Comparison of ENCODE assay signal across 19 cellular contexts in the genomic region with DNA sequence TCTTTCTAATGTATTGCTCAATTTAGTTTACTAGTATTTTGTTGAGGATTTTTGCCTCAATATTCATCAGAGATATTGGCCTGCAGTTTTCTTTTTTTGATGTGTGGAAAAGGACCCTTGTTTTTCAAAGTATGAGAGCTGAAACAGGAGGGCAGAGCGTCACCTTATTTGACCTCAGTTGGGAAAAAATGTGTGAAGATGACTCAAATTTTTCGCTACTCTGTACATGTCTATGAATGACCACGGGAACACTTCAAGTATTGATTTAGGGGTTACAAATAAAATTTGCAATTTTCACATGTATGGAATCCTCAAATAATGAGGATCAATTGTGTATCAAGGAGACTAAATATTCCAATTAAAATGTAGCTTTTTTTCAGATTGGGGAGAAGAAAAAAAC.
DNase-seq lines count a peak whose midpoint lies in the region; ATAC-seq, FAIRE-seq and TF ChIP-seq lines count a peak whose summit lies in the region.
"Had no signal": no experiment of that assay in that cellular context is flagged by ENCODE, and none has a peak within 500 bp of the region (broad histone marks: within the 10 kb centered on the region; RNA-seq: fewer than 3 reads in every experiment).

No MANE protein-coding gene starts in this region.

- H3K4me1 ChIP-seq in CD8-positive, alpha-beta T cell (ENCODE audit: insufficient read depth, low read length) = no peaks in the 10 kb centered on the region
- peaks cover 0 to 3% of the 10 kb centered on the region in 2 experiments; a peak in 1 of 5 replicates for H3K4me1 ChIP-seq in K562 (replicated peaks in 1 of 2; ENCODE audit: control insufficient read depth in 2 of 2, insufficient read depth in 2 of 2, low read length in 2 of 2)
- no peaks in the 10 kb centered on the region for H3K4me1 ChIP-seq in tibial nerve
- H3K4me1 ChIP-seq: BLaER1 had no signal

- no peak overlapping the region for H2AFZ ChIP-seq in K562 (ENCODE audit: low read depth, low read length)

- WGBS in K562 (ENCODE audit: insufficient coverage, low coverage, missing lambda C conversion rate) = 74% methylated on average over 3 of the region's 3 CpGs
- 89 to 92% methylated on average over 3 of the region's 3 CpGs for WGBS in tibial nerve, 2 donors

- peaks cover 0 to 1% of the 10 kb centered on the region in 2 donors for H3K36me3 Mint-ChIP-seq in activated T-cell treated with anti-CD3 and anti-CD28 coated beads, Interleukin-2, amount 50 U/mL, for 72 hours (ENCODE audit: insufficient read depth in 2 of 2)
- H3K36me3 Mint-ChIP-seq in activated T-cell treated with anti-CD3 and anti-CD28 coated beads, Interleukin-2, amount 50 U/mL, for 24 hours (ENCODE audit: low read depth) = no peaks in the 10 kb centered on the region
- H3K36me3 Mint-ChIP-seq in CD8-positive, alpha-beta T cell = peaks cover 6% of the 10 kb centered on the region
- no peaks in the 10 kb centered on the region for H3K36me3 Mint-ChIP-seq in natural killer cell treated with Interleukin-12 subunit alpha and Interleukin-12 subunit beta and Interleukin-15 and Interleukin-18, amount 100 ng/mL, for 72 hours

- TF ChIP-seq CTCF in CD8-positive, alpha-beta T cell (IDR thresholded peaks at IDR 0.05) = no peak
- no peak for TF ChIP-seq CTCF in K562 (IDR thresholded peaks at IDR 0.05 in 2 of 3, conservative IDR thresholded peaks at IDR 0.05 in 1 of 3; ENCODE audit: insufficient read depth in 2 of 3, low read depth in 1 of 3, low read length in 3 of 3)
- TF ChIP-seq CTCF in tibial nerve (IDR thresholded peaks at IDR 0.05) = no peak

- H3K27ac Mint-ChIP-seq in activated T-cell treated with anti-CD3 and anti-CD28 coated beads, Interleukin-2, amount 50 U/mL, for 72 hours = peak overlapping the region; percentile 56
- no peak overlapping the region for H3K27ac Mint-ChIP-seq in activated T-cell treated with anti-CD3 and anti-CD28 coated beads, Interleukin-2, amount 50 U/mL, for 24 hours
- peak overlapping the region; percentile 24 for H3K27ac Mint-ChIP-seq in CD8-positive, alpha-beta T cell
- H3K27ac Mint-ChIP-seq in natural killer cell treated with Interleukin-12 subunit alpha and Interleukin-12 subunit beta and Interleukin-15 and Interleukin-18, amount 100 ng/mL, for 72 hours = peak overlapping the region; percentile 5 to 83
- H3K27ac Mint-ChIP-seq: CD14-positive monocyte; CD4-positive, alpha-beta memory T cell; H9 had no signal

- TF ChIP-seq EP300 in K562 (IDR thresholded peaks at IDR 0.05; ENCODE audit: low read length) (no peak), tibial nerve (IDR thresholded peaks at IDR 0.05) (no peak)

- intact Hi-C loops in CD8-positive, alpha-beta T cell (cut with DNase I, micrococcal nuclease) = no loop called here
- intact Hi-C loops in K562 (cut with micrococcal nuclease) = loop anchor here (1.0 kb wide), 1 partner anchor 49 kb away; no protein-coding TSS in a partner anchor

- no peak for TF ChIP-seq RAD21 in K562 (CRISPR knock-in tag; conservative IDR thresholded peaks at IDR 0.05 in 1 of 2, IDR thresholded peaks at IDR 0.05 in 1 of 2)

- no peaks in the 10 kb centered on the region for H3K9me3 Mint-ChIP-seq in activated T-cell treated with anti-CD3 and anti-CD28 coated beads, Interleukin-2, amount 50 U/mL, for 72 hours
- no peaks in the 10 kb centered on the region for H3K9me3 Mint-ChIP-seq in activated T-cell treated with anti-CD3 and anti-CD28 coated beads, Interleukin-2, amount 50 U/mL, for 24 hours
- no peaks in the 10 kb centered on the region for H3K9me3 Mint-ChIP-seq in CD8-positive, alpha-beta T cell
- H3K9me3 Mint-ChIP-seq in natural killer cell treated with Interleukin-12 subunit alpha and Interleukin-12 subunit beta and Interleukin-15 and Interleukin-18, amount 100 ng/mL, for 72 hours = no peaks in the 10 kb centered on the region

- H3K4me2 ChIP-seq in K562 (ENCODE audit: insufficient read depth, low read length) = no peak overlapping the region
- H3K4me2 ChIP-seq: BLaER1 had no signal

- POLR2A ChIA-PET in CD8-positive, alpha-beta T cell (lab: Charles Lee) = no interaction called here
- POLR2A ChIA-PET in K562 (lab: Yijun Ruan, JAX) = interaction anchor here (1.8 kb wide), 1 partner anchor 11 kb away, joined by 6 read pairs; no protein-coding TSS in a partner anchor

- ATAC-seq in activated T-cell treated with anti-CD3 and anti-CD28 coated beads, Interleukin-2, amount 50 U/mL, for 72 hours (replicated peaks in 1 of 2) = no peak
- ATAC-seq in CD8-positive, alpha-beta T cell = no peak
- ATAC-seq in K562 = no peak
- ATAC-seq in natural killer cell treated with Interleukin-12 subunit alpha and Interleukin-12 subunit beta and Interleukin-15 and Interleukin-18, amount 100 ng/mL, for 72 hours = peak in 1 of 2 donors; percentile 70
- ATAC-seq: GM12878, HepG2 had no signal

- CTCF ChIA-PET in CD8-positive, alpha-beta T cell (lab: Charles Lee) = no interaction called here
- CTCF ChIA-PET in K562 (lab: Yijun Ruan, JAX; ENCODE audit: low intra/inter-chr PET ratio) = no interaction called here

- in situ Hi-C loops in K562 (cut with MboI) = no loop called here

- no peak for TF ChIP-seq POLR2A in K562 (conservative IDR thresholded peaks at IDR 0.05)
- no peak for TF ChIP-seq POLR2A in tibial nerve (IDR thresholded peaks at IDR 0.05)

- H3K9me3 ChIP-seq in CD8-positive, alpha-beta T cell (ENCODE audit: low read length) = no peaks in the 10 kb centered on the region
- H3K9me3 ChIP-seq in K562 (replicated peaks; ENCODE audit: control insufficient read depth, insufficient read depth, low read depth, low read length) = no peaks in the 10 kb centered on the region
- H3K9me3 ChIP-seq in tibial nerve = no peaks in the 10 kb centered on the region

- H3K4me3 ChIP-seq in CD8-positive, alpha-beta T cell (ENCODE audit: low read depth, low read length) = no peak overlapping the region
- H3K4me3 ChIP-seq in K562 = no peak overlapping the region
- no peak overlapping the region for H3K4me3 ChIP-seq in tibial nerve
- H3K4me3 ChIP-seq: BLaER1, GM12878 had no signal

- peaks cover 12% of the 10 kb centered on the region for H3K79me2 ChIP-seq in K562 (ENCODE audit: control insufficient read depth, insufficient read depth, low read length)

- peaks cover 14% of the 10 kb centered on the region for H3K4me1 Mint-ChIP-seq in activated T-cell treated with anti-CD3 and anti-CD28 coated beads, Interleukin-2, amount 50 U/mL, for 72 hours (ENCODE audit: low read depth)
- peaks cover 19% of the 10 kb centered on the region for H3K4me1 Mint-ChIP-seq in activated T-cell treated with anti-CD3 and anti-CD28 coated beads, Interleukin-2, amount 50 U/mL, for 24 hours (ENCODE audit: low read depth)
- H3K4me1 Mint-ChIP-seq in CD8-positive, alpha-beta T cell (ENCODE audit: low read depth) = peaks cover 43% of the 10 kb centered on the region
- H3K4me1 Mint-ChIP-seq in natural killer cell treated with Interleukin-12 subunit alpha and Interleukin-12 subunit beta and Interleukin-15 and Interleukin-18, amount 100 ng/mL, for 72 hours (ENCODE audit: low read depth in 2 of 2) = peaks cover 32 to 35% of the 10 kb centered on the region in 2 donors
- H3K4me1 Mint-ChIP-seq: CD14-positive monocyte had no signal

- H3K27me3 ChIP-seq in CD8-positive, alpha-beta T cell (ENCODE audit: insufficient read depth, low read length) = no peaks in the 10 kb centered on the region
- no peaks in the 10 kb centered on the region for H3K27me3 ChIP-seq in K562 (ENCODE audit: control insufficient read depth in 2 of 2, insufficient read depth in 2 of 2, low read length in 2 of 2)
- no peaks in the 10 kb centered on the region for H3K27me3 ChIP-seq in tibial nerve
- H3K27me3 ChIP-seq: BLaER1 had no signal

- H3K4me3 Mint-ChIP-seq in activated T-cell treated with anti-CD3 and anti-CD28 coated beads, Interleukin-2, amount 50 U/mL, for 72 hours = no peak overlapping the region
- H3K4me3 Mint-ChIP-seq in activated T-cell treated with anti-CD3 and anti-CD28 coated beads, Interleukin-2, amount 50 U/mL, for 24 hours = no peak overlapping the region
- H3K4me3 Mint-ChIP-seq in CD8-positive, alpha-beta T cell = no peak overlapping the region
- peak overlapping the region; percentile 39 for H3K4me3 Mint-ChIP-seq in natural killer cell treated with Interleukin-12 subunit alpha and Interleukin-12 subunit beta and Interleukin-15 and Interleukin-18, amount 100 ng/mL, for 72 hours
- H3K4me3 Mint-ChIP-seq: CD14-positive monocyte; CD4-positive, alpha-beta memory T cell; H9 had no signal

- H3K9me1 ChIP-seq in K562 (ENCODE audit: control insufficient read depth, insufficient read depth, low read length) = no peaks in the 10 kb centered on the region

- H4K20me1 ChIP-seq in K562 (replicated peaks; ENCODE audit: control insufficient read depth, insufficient read depth, low read length) = no peaks in the 10 kb centered on the region
- H4K20me1 ChIP-seq: BLaER1 had no signal

- DNase-seq in activated T-cell treated with anti-CD3 and anti-CD28 coated beads, Interleukin-2, amount 50 U/mL, for 72 hours = no peak
- DNase-seq in activated T-cell treated with anti-CD3 and anti-CD28 coated beads, Interleukin-2, amount 50 U/mL, for 24 hours = no peak
- DNase-seq in CD8-positive, alpha-beta T cell = no peak
- no peak for DNase-seq in K562 (ENCODE audit: extremely low read depth in 1 of 4, low spot score in 3 of 4)
- no peak for DNase-seq in natural killer cell treated with Interleukin-12 subunit alpha and Interleukin-12 subunit beta and Interleukin-15 and Interleukin-18, amount 100 ng/mL, for 72 hours (ENCODE audit: low spot score)
- no peak for DNase-seq in frontal cortex (ENCODE audit: low spot score in 2 of 2)
- DNase-seq in tibial nerve (ENCODE audit: low spot score in 2 of 2) = no peak
- DNase-seq: 8988T; Calu3; CD4-positive, alpha-beta memory T cell; DND-41; EL; H9 had no signal

- H3K27ac ChIP-seq in CD8-positive, alpha-beta T cell (ENCODE audit: low read depth, low read length) = no peak overlapping the region
- no peak overlapping the region for H3K27ac ChIP-seq in K562 (ENCODE audit: extremely low read depth, low read depth, low read length)
- H3K27ac ChIP-seq in tibial nerve = no peak overlapping the region
- H3K27ac ChIP-seq: BLaER1 had no signal

- BruUV-seq in K562 (replicated peaks; lab: Mats Ljungman, UMichigan) = no TSS peak

- H3K9ac ChIP-seq in K562 (ENCODE audit: insufficient read depth in 1 of 2, low read depth in 2 of 2, low read length in 2 of 2) = no peak overlapping the region
- H3K9ac ChIP-seq: BLaER1 had no signal

- H3K27me3 Mint-ChIP-seq in activated T-cell treated with anti-CD3 and anti-CD28 coated beads, Interleukin-2, amount 50 U/mL, for 72 hours (ENCODE audit: low read depth) = no peaks in the 10 kb centered on the region
- no peaks in the 10 kb centered on the region for H3K27me3 Mint-ChIP-seq in activated T-cell treated with anti-CD3 and anti-CD28 coated beads, Interleukin-2, amount 50 U/mL, for 24 hours
- H3K27me3 Mint-ChIP-seq in CD8-positive, alpha-beta T cell (ENCODE audit: low read depth) = no peaks in the 10 kb centered on the region
- no peaks in the 10 kb centered on the region for H3K27me3 Mint-ChIP-seq in natural killer cell treated with Interleukin-12 subunit alpha and Interleukin-12 subunit beta and Interleukin-15 and Interleukin-18, amount 100 ng/mL, for 72 hours
- H3K27me3 Mint-ChIP-seq: CD4-positive, alpha-beta memory T cell had no signal

- FAIRE-seq in K562 (lab: Jason Lieb, UNC) = peak; percentile 74
- FAIRE-seq in frontal cortex (lab: Jason Lieb, UNC) = no peak
- FAIRE-seq: GM12878, GM19239, H1, HepG2 had no signal

- H3K36me3 ChIP-seq in CD8-positive, alpha-beta T cell (ENCODE audit: insufficient read depth, low read length) = no peaks in the 10 kb centered on the region
- no peaks in the 10 kb centered on the region for H3K36me3 ChIP-seq in K562 (ENCODE audit: control insufficient read depth, insufficient read depth, low read length)
- no peaks in the 10 kb centered on the region for H3K36me3 ChIP-seq in tibial nerve
- H3K36me3 ChIP-seq: BLaER1 had no signal
